ENCODE assay signal across 1 cellular context in genomic region chr3:87495946-87496345, GRCh38.
TF ChIP-seq lines count a peak whose summit lies in the region.

No MANE protein-coding gene starts in this region.

TF ChIP-seq in HEK293, 187 proteins besides CTCF, POLR2A, EP300 and RAD21 (continued from another document):
- TF ChIP-seq ZNF626 (tag by site-specific recombination; IDR thresholded peaks at IDR 0.05) (no peak), ZBTB48 (tag by site-specific recombination; IDR thresholded peaks at IDR 0.05) (no peak), ZNF354C (tag by site-specific recombination; IDR thresholded peaks at IDR 0.05; ENCODE audit: borderline replicate concordance, low read depth) (no peak), ZNF211 (tag by site-specific recombination; IDR thresholded peaks at IDR 0.05; ENCODE audit: low read depth) (no peak), ZNF148 (tag by site-specific recombination; IDR thresholded peaks at IDR 0.05; ENCODE audit: borderline replicate concordance) (no peak), ZNF140 (tag by site-specific recombination; IDR thresholded peaks at IDR 0.05) (no peak), ZNF24 (tag by site-specific recombination; IDR thresholded peaks at IDR 0.05) (peak; percentile 59; the same call in 1 of the 2 replicates), ZNF658 (tag by site-specific recombination; IDR thresholded peaks at IDR 0.05) (no peak), ZNF707 (tag by site-specific recombination; IDR thresholded peaks at IDR 0.05) (no peak), ZNF214 (tag by site-specific recombination; IDR thresholded peaks at IDR 0.05; ENCODE audit: borderline replicate concordance) (no peak), ZNF677 (tag by site-specific recombination; IDR thresholded peaks at IDR 0.05) (no peak), BCL11B (tag by site-specific recombination; IDR thresholded peaks at IDR 0.05; ENCODE audit: low read depth) (no peak)
- TF ChIP-seq, protein P1, sequence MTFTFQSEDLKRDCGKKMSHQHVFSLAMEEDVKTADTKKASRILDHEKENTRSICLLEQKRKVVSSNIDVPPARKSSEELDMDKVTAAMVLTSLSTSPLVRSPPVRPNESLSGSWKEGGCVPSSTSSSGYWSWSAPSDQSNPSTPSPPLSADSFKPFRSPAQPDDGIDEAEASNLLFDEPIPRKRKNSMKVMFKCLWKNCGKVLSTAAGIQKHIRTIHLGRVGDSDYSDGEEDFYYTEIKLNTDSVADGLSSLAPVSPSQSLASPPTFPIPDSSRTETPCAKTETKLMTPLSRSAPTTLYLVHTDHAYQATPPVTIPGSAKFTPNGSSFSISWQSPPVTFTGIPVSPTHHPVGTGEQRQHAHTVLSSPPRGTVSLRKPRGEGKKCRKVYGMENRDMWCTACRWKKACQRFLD (tag by site-specific recombination; IDR thresholded peaks at IDR 0.05): no peak
- TF ChIP-seq, protein P2, sequence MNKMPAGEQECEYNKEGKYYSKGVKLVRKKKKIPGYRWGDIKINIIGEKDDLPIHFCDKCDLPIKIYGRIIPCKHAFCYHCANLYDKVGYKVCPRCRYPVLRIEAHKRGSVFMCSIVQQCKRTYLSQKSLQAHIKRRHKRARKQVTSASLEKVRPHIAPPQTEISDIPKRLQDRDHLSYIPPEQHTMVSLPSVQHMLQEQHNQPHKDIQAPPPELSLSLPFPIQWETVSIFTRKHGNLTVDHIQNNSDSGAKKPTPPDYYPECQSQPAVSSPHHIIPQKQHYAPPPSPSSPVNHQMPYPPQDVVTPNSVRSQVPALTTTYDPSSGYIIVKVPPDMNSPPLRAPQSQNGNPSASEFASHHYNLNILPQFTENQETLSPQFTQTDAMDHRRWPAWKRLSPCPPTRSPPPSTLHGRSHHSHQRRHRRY (tag by site-specific recombination; IDR thresholded peaks at IDR 0.05): no peak
